In the genomic region with DNA sequence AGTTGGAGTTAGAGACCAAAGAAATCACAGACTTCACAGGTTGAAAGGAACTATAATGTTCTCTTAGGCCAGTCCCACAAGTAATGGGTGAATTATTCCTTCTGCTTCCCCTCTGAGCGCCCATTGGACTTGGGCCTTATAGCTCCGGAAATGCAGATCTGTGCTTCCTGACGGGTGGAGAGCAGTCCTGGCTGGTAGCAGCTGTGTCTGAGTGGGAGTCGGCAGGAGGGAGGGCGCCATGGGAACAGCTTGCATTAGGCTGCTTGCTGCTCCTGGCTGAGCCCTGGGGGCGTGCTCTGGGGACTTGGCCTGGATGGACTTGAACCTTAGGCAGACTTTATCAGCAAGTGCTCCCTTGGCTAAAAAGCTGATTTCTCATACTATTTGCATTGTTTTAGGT, we compare ENCODE assay signal across 13 cellular contexts. TPM values are rescaled to one million over a fixed set of nuclear protein-coding genes. Genes with fewer than 3 reads are reported as not detected.
DNase-seq lines count a peak whose midpoint lies in the region; ATAC-seq and TF ChIP-seq lines count a peak whose summit lies in the region.
"Had no signal": no experiment of that assay in that cellular context is flagged by ENCODE, and none has a peak within 500 bp of the region (broad histone marks: within the 10 kb centered on the region; RNA-seq: fewer than 3 reads in every experiment).

No MANE protein-coding gene starts in this region.

- H3K27ac ChIP-seq in brain microvascular endothelial cell (no peak overlapping the region), mesendoderm (ENCODE audit: low read depth, low read length) (no peak overlapping the region)
- H3K27ac ChIP-seq: neutrophil had no signal

- H2BK5ac ChIP-seq in mesendoderm (ENCODE audit: low read length) = no peak overlapping the region

- H3K4me2 ChIP-seq in mesendoderm (ENCODE audit: low read length) = no peak overlapping the region

- no peak for TF ChIP-seq CTCF in brain microvascular endothelial cell (IDR thresholded peaks at IDR 0.05; ENCODE audit: low read depth, low read length, missing control alignments)

- ATAC-seq in GM19455 (IDR thresholded peaks at IDR 0.05; ENCODE audit: unreplicated experiment) (no peak), HG03196 (IDR thresholded peaks at IDR 0.05; ENCODE audit: unreplicated experiment) (no peak)

- DNase-seq in DMS 273 (lab: John Stamatoyannopoulos, UW; ENCODE audit: unreplicated experiment) (peak; percentile 94), NCI-H2081 treated with DMSO at 0.1 percent for 48 hours (lab: John Stamatoyannopoulos, UW) (peak; percentile 21), brain microvascular endothelial cell (peak; percentile 27), mesendoderm (peak; percentile 93)
- no peak for DNase-seq in stimulated activated CD4-positive, alpha-beta T cell treated with anti-CD3 and anti-CD28 coated beads, Interleukin-4, amount 100 ng/mL, for 24 hours
- DNase-seq in activated CD8-positive, alpha-beta memory T cell treated with anti-CD3 and anti-CD28 coated beads, Interleukin-2, amount 50 U/mL, for 4 hours = no peak
- DNase-seq: activated CD4-positive, alpha-beta memory T cell treated with anti-CD3 and anti-CD28 coated beads for 36 hours; effector memory CD4-positive, alpha-beta T cell; HFFc6; MG63 had no signal

- H3K79me1 ChIP-seq in mesendoderm (ENCODE audit: low read length) = no peaks in the 10 kb centered on the region

- H3K27me3 ChIP-seq in brain microvascular endothelial cell (replicated peaks) = no peaks in the 10 kb centered on the region
- H3K27me3 ChIP-seq in mesendoderm (ENCODE audit: insufficient read depth, low read length, poor library complexity) = no peaks in the 10 kb centered on the region
- H3K27me3 ChIP-seq: MG63, neutrophil had no signal

- H3K23ac ChIP-seq in mesendoderm (ENCODE audit: low read length) = no peak overlapping the region

- H3K4me3 ChIP-seq in brain microvascular endothelial cell (ENCODE audit: low read depth, low read length) = no peak overlapping the region
- H3K4me3 ChIP-seq in mesendoderm (ENCODE audit: low read length) = no peak overlapping the region
- H3K4me3 ChIP-seq: MG63 had no signal

- H3K4ac ChIP-seq in mesendoderm (ENCODE audit: low read depth, low read length) = no peak overlapping the region

- H3K18ac ChIP-seq in mesendoderm (ENCODE audit: low read length) = no peak overlapping the region

- no CpG with 5 or more reads among the region's 6 CpGs for WGBS in mesendoderm (ENCODE audit: extremely low coverage, insufficient coverage, low lambda C conversion rate)

- no peaks in the 10 kb centered on the region for H3K4me1 ChIP-seq in mesendoderm (ENCODE audit: control insufficient read depth, low read depth, low read length)

- no peaks in the 10 kb centered on the region for H3K79me2 ChIP-seq in mesendoderm (ENCODE audit: control insufficient read depth, insufficient read depth, low read length)

- no peaks in the 10 kb centered on the region for H3K36me3 ChIP-seq in brain microvascular endothelial cell (replicated peaks)
- H3K36me3 ChIP-seq in mesendoderm (ENCODE audit: control insufficient read depth, insufficient read depth, low read length) = no peaks in the 10 kb centered on the region
- H3K36me3 ChIP-seq: MG63, neutrophil had no signal

- H2BK15ac ChIP-seq in mesendoderm (replicated peaks; ENCODE audit: low read depth) = no peak overlapping the region

- H2BK120ac ChIP-seq in mesendoderm (ENCODE audit: low read depth, low read length) = no peak overlapping the region

- in situ Hi-C loops in brain microvascular endothelial cell (cut with HindIII; ENCODE audit: low pct_ligation_motif_present, low sequenced_read_pairs) = no loop called here

- H3K56ac ChIP-seq in mesendoderm (ENCODE audit: low read length) = no peak overlapping the region

- H2AK5ac ChIP-seq in mesendoderm (ENCODE audit: low read length) = no peak overlapping the region

- no peak overlapping the region for H4K5ac ChIP-seq in mesendoderm (ENCODE audit: low read length)

- H3K9ac ChIP-seq in mesendoderm (ENCODE audit: low read length) = no peak overlapping the region

- H4K8ac ChIP-seq in mesendoderm (ENCODE audit: low read depth, low read length) = no peak overlapping the region

RNA-seq across cellular contexts. Expression of a gene that starts 18.4 kb away (rescaled TPM):
- 55.3 TPM for polyA plus RNA-seq in mesendoderm (2013, experiment 1 of 2)
- polyA plus RNA-seq in mesendoderm (2013, experiment 2 of 2) = 55.8 TPM

Comparison
In these comparisons a context has a peak if more than half of its experiments do, and no peak if none do; other contexts are left out.
1. DNase-seq: peak in DMS 273 (single experiment), NCI-H2081 treated with DMSO at 0.1 percent for 48 hours (single experiment), brain microvascular endothelial cell (single experiment) and mesendoderm (single experiment); none in stimulated activated CD4-positive, alpha-beta T cell treated with anti-CD3 and anti-CD28 coated beads, Interleukin-4, amount 100 ng/mL, for 24 hours (single experiment) and activated CD8-positive, alpha-beta memory T cell treated with anti-CD3 and anti-CD28 coated beads, Interleukin-2, amount 50 U/mL, for 4 hours (single experiment).